Comparison of ENCODE assay signal across 7 cellular contexts in genomic region chr3:187319699-187320302, GRCh38. TPM values are rescaled to one million over a fixed set of nuclear protein-coding genes. Genes with fewer than 3 reads are reported as not detected.
DNase-seq lines count a peak whose midpoint lies in the region; ATAC-seq, FAIRE-seq and TF ChIP-seq lines count a peak whose summit lies in the region.

No MANE protein-coding gene starts in this region.

- POLR2A ChIA-PET in T-cell (lab: Charles Lee), result no interaction called here

- no peaks in the 10 kb centered on the region for H3K36me3 Mint-ChIP-seq in T-cell

- no peaks in the 10 kb centered on the region for H3K27me3 ChIP-seq in small intestine (ENCODE audit: control insufficient read depth in 2 of 2, insufficient read depth in 2 of 2, low read length in 2 of 2)

- H3K27ac ChIP-seq in small intestine (ENCODE audit: low read depth in 1 of 2, low read length in 1 of 2), result no peak overlapping the region

- no peaks in the 10 kb centered on the region for H3K9me3 ChIP-seq in small intestine (ENCODE audit: control insufficient read depth, low read depth)

- H3K4me1 ChIP-seq in small intestine (ENCODE audit: control insufficient read depth in 2 of 2, insufficient read depth in 1 of 2, low read depth in 1 of 2, low read length in 1 of 2), result no peaks in the 10 kb centered on the region

- H3K27ac Mint-ChIP-seq in T-cell, result no peak overlapping the region

- H3K4me1 Mint-ChIP-seq in T-cell, result peaks cover 14 to 15% (median 14%) of the 10 kb centered on the region in 3 donors

- H3K27me3 Mint-ChIP-seq in T-cell, result peaks cover 28 to 39% of the 10 kb centered on the region in 2 donors

- H3K9me3 Mint-ChIP-seq in T-cell, result no peaks in the 10 kb centered on the region

- CTCF ChIA-PET in T-cell (lab: Charles Lee), result interaction anchor here (0.6 to 8.0 kb wide), 38 partner anchors 9 to 1635 kb away, joined by 3 to 198 read pairs (median 4); partner anchors contain the start of gene RTP4 (in 1 of the 2)

- peak; percentile 88 for ATAC-seq in GM21619 (IDR thresholded peaks at IDR 0.05; ENCODE audit: unreplicated experiment)
- ATAC-seq in T-cell (replicated peaks in 1 of 4), result peak in 3 of 4 experiments; percentile 53 to 69 (median 60)

- peak; percentile 99 for TF ChIP-seq CTCF in astrocyte of the cerebellum (IDR thresholded peaks at IDR 0.05; ENCODE audit: low read depth, low read length, missing control alignments)

- DNase-seq in GM04504 (ENCODE audit: low read depth) (peak; percentile 72), LHCN-M2 (ENCODE audit: low read depth) (peak; percentile 35), T-cell (peak in 32 of 34 experiments; percentile 5 to 58 (median 30)), astrocyte of the cerebellum (ENCODE audit: low read depth) (peak; percentile 66), hypothalamus (lab: John Stamatoyannopoulos, UW) (peak in 44 of 51 donors; percentile 2 to 75 (median 37)), small intestine (peak; percentile 78)

- WGBS in small intestine, 3 donors, result 12 to 25% (median 21%) methylated on average over 7 of the region's 7 CpGs

- FAIRE-seq in small intestine (lab: Jason Lieb, UNC), result no peak

- H3K4me3 Mint-ChIP-seq in T-cell, result no peak overlapping the region

- no peak overlapping the region for H3K4me3 ChIP-seq in astrocyte of the cerebellum (ENCODE audit: low read depth, low read length)
- no peak overlapping the region for H3K4me3 ChIP-seq in small intestine (ENCODE audit: low read depth in 1 of 2, low read length in 2 of 2)

- H3K36me3 ChIP-seq in small intestine (ENCODE audit: control insufficient read depth in 2 of 2, insufficient read depth in 2 of 2, low read length in 2 of 2), result no peaks in the 10 kb centered on the region

- in situ Hi-C loops in astrocyte of the cerebellum (cut with HindIII; ENCODE audit: low sequenced_read_pairs), result loop anchor here (5.0 to 10.0 kb wide), 2 partner anchors 112 to 355 kb away; partner anchors contain the start of gene SST

RNA-seq across cellular contexts. Expression of gene MASP1, which starts 28.3 kb away (rescaled TPM):
- not detected in 2 replicates for total RNA-seq in LHCN-M2 (2014; rRNA removed)
- not detected for polyA plus RNA-seq in LHCN-M2 (2012)
- under 1 TPM in 1 of 5 donors, not detected in 4; 0.38 TPM for total RNA-seq in T-cell
- 1 to 10 TPM in 1 of 3 donors, under 1 TPM in 1, not detected in 1; 0.70 to 1.6 TPM for polyA plus RNA-seq in small intestine

RNA-seq across cellular contexts. Expression of gene RTP4, which starts 48.4 kb away (rescaled TPM):
- total RNA-seq in LHCN-M2 (2014; rRNA removed) (not detected in 2 replicates), T-cell (10 to 100 TPM in 1 of 5 donors, 1 to 10 TPM in 4; 2.1 to 10.4 (median 6.0) TPM)
- not detected for polyA plus RNA-seq in LHCN-M2 (2012)
- 10 to 100 TPM in 2 of 3 donors, 1 to 10 TPM in 1; 7.6 to 14.8 (median 11.2) TPM for polyA plus RNA-seq in small intestine
